ENCODE assay signal across 27 cellular contexts in the genomic region with DNA sequence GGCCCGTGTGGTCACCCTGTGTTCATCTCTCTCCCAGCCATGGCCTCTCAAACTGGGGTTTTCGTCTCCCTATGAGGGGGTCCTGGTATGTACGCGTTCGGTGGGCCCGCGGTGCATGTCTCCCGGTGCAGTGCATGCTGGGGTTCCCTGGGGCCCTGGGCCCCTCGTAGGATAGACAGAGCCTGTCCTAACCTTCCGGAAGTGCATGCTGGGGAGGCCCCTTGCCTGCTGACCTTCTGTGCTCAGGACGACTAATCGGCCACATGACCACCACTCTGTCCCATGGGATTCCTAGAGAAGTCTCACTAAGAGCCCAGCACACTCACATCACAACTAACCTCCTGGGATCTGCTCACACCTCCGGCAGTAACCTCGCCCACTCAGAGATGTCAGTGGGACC. TPM values are rescaled to one million over a fixed set of nuclear protein-coding genes. Genes with fewer than 3 reads are reported as not detected.
DNase-seq lines count a peak whose midpoint lies in the region; ATAC-seq and TF ChIP-seq lines count a peak whose summit lies in the region.
"Had no signal": no experiment of that assay in that cellular context is flagged by ENCODE, and none has a peak within 500 bp of the region (broad histone marks: within the 10 kb centered on the region; RNA-seq: fewer than 3 reads in every experiment).

No MANE protein-coding gene starts in this region.

- H3K36me3 ChIP-seq in CD4-positive, CD25-positive, alpha-beta regulatory T cell (ENCODE audit: control insufficient read depth, insufficient read depth, low read length): peaks cover 30% of the 10 kb centered on the region

- H3K27ac ChIP-seq in 22Rv1: peak overlapping the region; percentile 54; the same call in 1 of the 2 replicates
- H3K27ac ChIP-seq in CD4-positive, CD25-positive, alpha-beta regulatory T cell (ENCODE audit: insufficient read depth, low read length, poor library complexity, severe bottlenecking): no peak overlapping the region
- H3K27ac ChIP-seq: C4-2B, coronary artery, esophagus squamous epithelium, upper lobe of left lung had no signal

- peak overlapping the region in 2 of 3 donors; percentile 44 to 48 for H3K27ac Mint-ChIP-seq in CD4-positive, CD25-positive, alpha-beta regulatory T cell
- H3K27ac Mint-ChIP-seq: activated naive CD8-positive, alpha-beta T cell; activated T-helper 17 cell treated with anti-CD3 and anti-CD28 coated beads, Interleukin-2, amount 50 U/mL, for 72 hours; natural killer cell treated with Interleukin-12 subunit alpha and Interleukin-12 subunit beta and Interleukin-15 and Interleukin-18, amount 100 ng/mL, for 72 hours had no signal

- H3K9me3 Mint-ChIP-seq in CD4-positive, CD25-positive, alpha-beta regulatory T cell: no peaks in the 10 kb centered on the region
- H3K9me3 Mint-ChIP-seq: activated T-helper 17 cell treated with anti-CD3 and anti-CD28 coated beads, Interleukin-2, amount 50 U/mL, for 72 hours; IgD-negative memory B cell; natural killer cell treated with Interleukin-12 subunit alpha and Interleukin-12 subunit beta and Interleukin-15 and Interleukin-18, amount 100 ng/mL, for 72 hours had no signal

- H3K9me3 ChIP-seq in CD4-positive, CD25-positive, alpha-beta regulatory T cell (ENCODE audit: control insufficient read depth in 2 of 2, low read length in 2 of 2): no peaks in the 10 kb centered on the region
- H3K9me3 ChIP-seq: esophagus squamous epithelium, upper lobe of left lung had no signal

- peaks cover 20% of the 10 kb centered on the region for H3K36me3 Mint-ChIP-seq in CD4-positive, CD25-positive, alpha-beta regulatory T cell
- H3K36me3 Mint-ChIP-seq: natural killer cell treated with Interleukin-12 subunit alpha and Interleukin-12 subunit beta and Interleukin-15 and Interleukin-18, amount 100 ng/mL, for 72 hours had no signal

- TF ChIP-seq CTCF in 22Rv1 (IDR thresholded peaks at IDR 0.05) (no peak), foreskin fibroblast (IDR thresholded peaks at IDR 0.05; ENCODE audit: low read depth, low read length) (no peak)

- H3K27me3 ChIP-seq in CD4-positive, CD25-positive, alpha-beta regulatory T cell (ENCODE audit: control insufficient read depth, insufficient read depth, low read length): no peaks in the 10 kb centered on the region
- H3K27me3 ChIP-seq: esophagus squamous epithelium, upper lobe of left lung had no signal

- peaks cover 5% of the 10 kb centered on the region for H3K27me3 Mint-ChIP-seq in CD4-positive, CD25-positive, alpha-beta regulatory T cell
- H3K27me3 Mint-ChIP-seq: activated naive CD8-positive, alpha-beta T cell; activated T-helper 17 cell treated with anti-CD3 and anti-CD28 coated beads, Interleukin-2, amount 50 U/mL, for 72 hours; IgD-negative memory B cell; natural killer cell treated with Interleukin-12 subunit alpha and Interleukin-12 subunit beta and Interleukin-15 and Interleukin-18, amount 100 ng/mL, for 72 hours had no signal

- DNase-seq in CD4-positive, CD25-positive, alpha-beta regulatory T cell: no peak
- DNase-seq in SK-MEL-5 (ENCODE audit: low read depth, low spot score) (peak; percentile 40), foreskin fibroblast (peak; percentile 45 to 54), germinal center (ENCODE audit: low spot score) (no peak), NCI-H2107 treated with DMSO at 0.1 percent for 48 hours (lab: John Stamatoyannopoulos, UW; ENCODE audit: unreplicated experiment) (no peak)
- DNase-seq: activated CD4-positive, CD25-positive, alpha-beta regulatory T cell; anterior cingulate cortex; esophagus squamous epithelium; NCI-H1092 treated with DMSO at 0.1 percent for 48 hours; NCI-H187 treated with DMSO at 0.1 percent for 48 hours; NK-92 treated with Interleukin-12 subunit alpha and Interleukin-12 subunit beta, amount 100 ng/mL, for 24 hours; retina; SHP77 treated with DMSO at 0.1 percent for 48 hours; small intestine; T-helper 9 cell; upper lobe of left lung had no signal

- peaks cover 3 to 11% (median 7%) of the 10 kb centered on the region in 4 donors for H3K4me1 Mint-ChIP-seq in CD4-positive, CD25-positive, alpha-beta regulatory T cell

- H3K4me3 Mint-ChIP-seq in CD4-positive, CD25-positive, alpha-beta regulatory T cell: no peak overlapping the region
- H3K4me3 Mint-ChIP-seq: activated naive CD8-positive, alpha-beta T cell; activated T-helper 17 cell treated with anti-CD3 and anti-CD28 coated beads, Interleukin-2, amount 50 U/mL, for 72 hours; natural killer cell treated with Interleukin-12 subunit alpha and Interleukin-12 subunit beta and Interleukin-15 and Interleukin-18, amount 100 ng/mL, for 72 hours had no signal

- H3K4me3 ChIP-seq in CD4-positive, CD25-positive, alpha-beta regulatory T cell (ENCODE audit: low read depth, low read length): no peak overlapping the region
- H3K4me3 ChIP-seq in foreskin fibroblast (ENCODE audit: low read depth in 1 of 2, low read length in 2 of 2): no peak overlapping the region
- H3K4me3 ChIP-seq: coronary artery, esophagus squamous epithelium, upper lobe of left lung had no signal

- ATAC-seq in CD4-positive, CD25-positive, alpha-beta regulatory T cell (ENCODE audit: low read depth in 2 of 2): no peak
- no peak for ATAC-seq in HG03469 (IDR thresholded peaks at IDR 0.05; ENCODE audit: unreplicated experiment)
- no peak for ATAC-seq in GM19324 (IDR thresholded peaks at IDR 0.05; ENCODE audit: low FRiP score, unreplicated experiment)

- H3K4me1 ChIP-seq in CD4-positive, CD25-positive, alpha-beta regulatory T cell (ENCODE audit: control insufficient read depth, insufficient read depth, low read length, poor library complexity, severe bottlenecking): peaks cover 9% of the 10 kb centered on the region

- in situ Hi-C loops in SK-MEL-5 (cut with HindIII; ENCODE audit: low pct_unique_long_range_greater_than_20kb, low sequenced_read_pairs): no loop called here

RNA-seq across cellular contexts. Expression of a gene that starts 4.9 kb away (rescaled TPM):
- total RNA-seq in CD4-positive, CD25-positive, alpha-beta regulatory T cell: 27.1 TPM
- 10 to 100 TPM; 43.9 to 53.7 (median 50.1) TPM for polyA plus RNA-seq in CD4-positive, CD25-positive, alpha-beta regulatory T cell
- total RNA-seq in SK-MEL-5 (2014; rRNA removed; shearing (Covaris generic)): 6.8 and 8.5 TPM in 2 replicates
- 11.6 and 12.5 TPM in 2 replicates for polyA plus RNA-seq in SK-MEL-5 (2015; cell fraction: cytosol; rRNA removed)
- polyA plus RNA-seq in SK-MEL-5 (2015; cell fraction: nucleus; rRNA removed): 53.6 and 53.9 TPM in 2 replicates

RNA-seq across cellular contexts. Expression of a gene that starts 15.7 kb away (rescaled TPM):
- total RNA-seq in CD4-positive, CD25-positive, alpha-beta regulatory T cell: 23.3 TPM
- 10 to 100 TPM; 34.0 to 51.0 (median 47.1) TPM for polyA plus RNA-seq in CD4-positive, CD25-positive, alpha-beta regulatory T cell
- 3.3 and 4.6 TPM in 2 replicates for total RNA-seq in SK-MEL-5 (2014; rRNA removed; shearing (Covaris generic))
- polyA plus RNA-seq in SK-MEL-5 (2015; cell fraction: cytosol; rRNA removed): 11.5 and 16.7 TPM in 2 replicates
- polyA plus RNA-seq in SK-MEL-5 (2015; cell fraction: nucleus; rRNA removed): 5.1 TPM in 2 replicates

RNA-seq across cellular contexts. Expression of a gene that starts 35.4 kb away (rescaled TPM):
- 0.52 TPM for total RNA-seq in CD4-positive, CD25-positive, alpha-beta regulatory T cell
- 1 to 10 TPM in 2 of 4 donors, under 1 TPM in 2; 0.81 to 3.2 (median 1.5) TPM for polyA plus RNA-seq in CD4-positive, CD25-positive, alpha-beta regulatory T cell
- 30.3 and 35.2 TPM in 2 replicates for total RNA-seq in SK-MEL-5 (2014; rRNA removed; shearing (Covaris generic))
- polyA plus RNA-seq in SK-MEL-5 (2015; cell fraction: cytosol; rRNA removed): 53.5 and 58.7 TPM in 2 replicates
- 17.1 and 41.2 TPM in 2 replicates for polyA plus RNA-seq in SK-MEL-5 (2015; cell fraction: nucleus; rRNA removed)

RNA-seq across cellular contexts. Expression of a gene that starts 54.2 kb away (rescaled TPM):
- total RNA-seq in CD4-positive, CD25-positive, alpha-beta regulatory T cell: not detected
- polyA plus RNA-seq in CD4-positive, CD25-positive, alpha-beta regulatory T cell: not detected
- total RNA-seq in SK-MEL-5 (2014; rRNA removed; shearing (Covaris generic)): not detected in 2 replicates
- not detected in 2 replicates for polyA plus RNA-seq in SK-MEL-5 (2015; cell fraction: cytosol; rRNA removed)
- not detected in 2 replicates for polyA plus RNA-seq in SK-MEL-5 (2015; cell fraction: nucleus; rRNA removed)
- total RNA-seq: bronchial epithelial cell; natural killer cell treated with Interleukin-12 subunit alpha and Interleukin-12 subunit beta and Interleukin-15 and Interleukin-18, amount 100 ng/mL, for 72 hours; osteocyte had no signal
- polyA plus RNA-seq: IgD-negative memory B cell had no signal

RNA-seq across cellular contexts. Expression of a gene that starts 56.9 kb away (rescaled TPM):
- 82.3 TPM for total RNA-seq in CD4-positive, CD25-positive, alpha-beta regulatory T cell
- polyA plus RNA-seq in CD4-positive, CD25-positive, alpha-beta regulatory T cell: 100 to 1,000 TPM; 111 to 140 (median 124) TPM
- 61.0 and 66.6 TPM in 2 replicates for total RNA-seq in SK-MEL-5 (2014; rRNA removed; shearing (Covaris generic))
- polyA plus RNA-seq in SK-MEL-5 (2015; cell fraction: cytosol; rRNA removed): 55.3 and 59.7 TPM in 2 replicates
- polyA plus RNA-seq in SK-MEL-5 (2015; cell fraction: nucleus; rRNA removed): 61.2 and 119 TPM in 2 replicates

Comparison
In these comparisons a context has a peak if more than half of its experiments do, and no peak if none do; other contexts are left out.
1. DNase-seq: peak in SK-MEL-5 (single experiment) and foreskin fibroblast (2 of 2); none in CD4-positive, CD25-positive, alpha-beta regulatory T cell (0 of 3), germinal center (single experiment) and NCI-H2107 treated with DMSO at 0.1 percent for 48 hours (single experiment).
2. RNA of a gene that starts 35.4 kb away (total RNA-seq): 30.3 to 35.2 TPM in SK-MEL-5; 0.52 TPM in CD4-positive, CD25-positive, alpha-beta regulatory T cell (single experiment); every median in the first group is over 10 times any median in the second.